In genomic region chr6:32167154-32167760, GRCh38 we compare ENCODE assay signal across 17 cellular contexts. TPM values are rescaled to one million over a fixed set of nuclear protein-coding genes. Genes with fewer than 3 reads are reported as not detected.
DNase-seq lines count a peak whose midpoint lies in the region; ATAC-seq and TF ChIP-seq lines count a peak whose summit lies in the region.
"Had no signal": no experiment of that assay in that cellular context is flagged by ENCODE, and none has a peak within 500 bp of the region (broad histone marks: within the 10 kb centered on the region; RNA-seq: fewer than 3 reads in every experiment).

No MANE protein-coding gene starts in this region.

- in situ Hi-C loops in ACHN (cut with HindIII; ENCODE audit: low pct_ligation_motif_present, low pct_unique_long_range_greater_than_20kb, low sequenced_read_pairs) (no loop called here), G401 (cut with HindIII; ENCODE audit: low sequenced_read_pairs) (no loop called here)

- TF ChIP-seq CTCF in coronary artery (IDR thresholded peaks at IDR 0.05), result no peak
- TF ChIP-seq CTCF in nephron progenitor cell (IDR thresholded peaks at IDR 0.05), result no peak

- no peak overlapping the region for H3K27ac ChIP-seq in CD4-positive, CD25-positive, alpha-beta regulatory T cell (ENCODE audit: insufficient read depth, low read length, poor library complexity, severe bottlenecking)
- peak overlapping the region in 1 of 2 donors; percentile 45 for H3K27ac ChIP-seq in coronary artery
- H3K27ac ChIP-seq: ascending aorta, SJCRH30 had no signal

- H3K27me3 ChIP-seq in CD4-positive, CD25-positive, alpha-beta regulatory T cell (ENCODE audit: control insufficient read depth, insufficient read depth, low read length), result no peaks in the 10 kb centered on the region
- H3K27me3 ChIP-seq: ascending aorta, SJCRH30, upper lobe of left lung had no signal

- peaks cover 39% of the 10 kb centered on the region for H3K36me3 Mint-ChIP-seq in CD4-positive, CD25-positive, alpha-beta regulatory T cell
- peaks cover 71% of the 10 kb centered on the region for H3K36me3 Mint-ChIP-seq in nephron progenitor cell (ENCODE audit: low read depth)

- ATAC-seq in CD4-positive, CD25-positive, alpha-beta regulatory T cell (ENCODE audit: low read depth in 2 of 2), result no peak
- ATAC-seq in HG03097 (IDR thresholded peaks at IDR 0.05; ENCODE audit: low FRiP score, unreplicated experiment), result no peak

- DNase-seq in CD4-positive, CD25-positive, alpha-beta regulatory T cell, result no peak
- peak; percentile 68 for DNase-seq in coronary artery (ENCODE audit: low spot score)
- no peak for DNase-seq in nephron progenitor cell
- DNase-seq in germinal center (ENCODE audit: low spot score), result no peak
- DNase-seq in ACHN, result no peak
- no peak for DNase-seq in G401 (ENCODE audit: low spot score)
- DNase-seq: activated CD4-positive, alpha-beta T cell treated with anti-CD3 and anti-CD28 coated beads, Interleukin-2, amount 50 U/mL, for 48 hours; dermis blood vessel endothelial cell; naive B cell; NCI-H1105; NCI-H2227 treated with DMSO at 0.1 percent for 48 hours; SJCRH30; stimulated activated CD4-positive, alpha-beta T cell treated with anti-CD3 and anti-CD28 coated beads, Interleukin-1b, Interleukin-23, amount 100 ng/mL, for 48 hours had no signal

- H3K27ac Mint-ChIP-seq in CD4-positive, CD25-positive, alpha-beta regulatory T cell, result peak overlapping the region in 2 of 3 donors; percentile 22 to 87
- peak overlapping the region; percentile 94 for H3K27ac Mint-ChIP-seq in nephron progenitor cell

- no peaks in the 10 kb centered on the region for H3K27me3 Mint-ChIP-seq in CD4-positive, CD25-positive, alpha-beta regulatory T cell
- H3K27me3 Mint-ChIP-seq in nephron progenitor cell (ENCODE audit: low read depth, poor library complexity), result no peaks in the 10 kb centered on the region
- H3K27me3 Mint-ChIP-seq: naive B cell had no signal

- H3K4me1 Mint-ChIP-seq in CD4-positive, CD25-positive, alpha-beta regulatory T cell, result peaks cover 0 to 20% (median under 1%) of the 10 kb centered on the region in 4 donors
- H3K4me1 Mint-ChIP-seq in nephron progenitor cell, result peaks cover 17% of the 10 kb centered on the region

- H3K36me3 ChIP-seq in CD4-positive, CD25-positive, alpha-beta regulatory T cell (ENCODE audit: control insufficient read depth, insufficient read depth, low read length), result peaks cover 16% of the 10 kb centered on the region
- 0 out of 2 replicates have a peak, but pooled peaks cover 9% of the 10 kb centered on the region for H3K36me3 ChIP-seq in ES-I3 (ENCODE audit: insufficient read depth, low read length)

- no peaks in the 10 kb centered on the region for H3K9me3 Mint-ChIP-seq in CD4-positive, CD25-positive, alpha-beta regulatory T cell
- no peaks in the 10 kb centered on the region for H3K9me3 Mint-ChIP-seq in nephron progenitor cell

- peak overlapping the region; percentile 27; the same call in 1 of the 2 replicates for H3K9ac ChIP-seq in ES-I3 (ENCODE audit: low read depth, low read length)

- no peak overlapping the region for H3K4me3 ChIP-seq in CD4-positive, CD25-positive, alpha-beta regulatory T cell (ENCODE audit: low read depth, low read length)
- no peak overlapping the region for H3K4me3 ChIP-seq in coronary artery
- H3K4me3 ChIP-seq: ascending aorta, SJCRH30, upper lobe of left lung had no signal

- no peak overlapping the region for H3K4me3 Mint-ChIP-seq in CD4-positive, CD25-positive, alpha-beta regulatory T cell
- no peak overlapping the region for H3K4me3 Mint-ChIP-seq in nephron progenitor cell

- H3K4me1 ChIP-seq in CD4-positive, CD25-positive, alpha-beta regulatory T cell (ENCODE audit: control insufficient read depth, insufficient read depth, low read length, poor library complexity, severe bottlenecking), result no peaks in the 10 kb centered on the region
- peaks cover 10% of the 10 kb centered on the region; the same call in 1 of the 2 replicates for H3K4me1 ChIP-seq in ES-I3 (ENCODE audit: insufficient read depth, low read length)
- H3K4me1 ChIP-seq: ascending aorta, SJCRH30 had no signal

- no peaks in the 10 kb centered on the region for H3K9me3 ChIP-seq in CD4-positive, CD25-positive, alpha-beta regulatory T cell (ENCODE audit: control insufficient read depth in 2 of 2, low read length in 2 of 2)
- no peaks in the 10 kb centered on the region for H3K9me3 ChIP-seq in ES-I3 (ENCODE audit: control insufficient read depth, insufficient read depth, low read length)
- H3K9me3 ChIP-seq: ascending aorta, SJCRH30, upper lobe of left lung had no signal

RNA-seq across cellular contexts. Expression of gene EGFL8, which starts 2.9 kb away (rescaled TPM):
- 9.9 TPM for total RNA-seq in CD4-positive, CD25-positive, alpha-beta regulatory T cell
- under 1 TPM in 1 of 4 donors, not detected in 3; 0.60 TPM for polyA plus RNA-seq in CD4-positive, CD25-positive, alpha-beta regulatory T cell
- total RNA-seq in G401 (2014; rRNA removed; shearing (Covaris generic)), result 12.9 and 16.5 TPM in 2 replicates

RNA-seq across cellular contexts. Expression of gene AGPAT1, which starts 8.6 kb away (rescaled TPM):
- total RNA-seq in CD4-positive, CD25-positive, alpha-beta regulatory T cell, result 23.9 TPM
- polyA plus RNA-seq in CD4-positive, CD25-positive, alpha-beta regulatory T cell, result 10 to 100 TPM; 11.8 to 15.2 (median 14.3) TPM
- 75.4 and 80.4 TPM in 2 replicates for total RNA-seq in G401 (2014; rRNA removed; shearing (Covaris generic))

RNA-seq across cellular contexts. Expression of gene RNF5, which starts 10.9 kb away (rescaled TPM):
- total RNA-seq in CD4-positive, CD25-positive, alpha-beta regulatory T cell, result 30.0 TPM
- polyA plus RNA-seq in CD4-positive, CD25-positive, alpha-beta regulatory T cell, result 100 to 1,000 TPM; 117 to 135 (median 131) TPM
- total RNA-seq in G401 (2014; rRNA removed; shearing (Covaris generic)), result 122 and 128 TPM in 2 replicates

RNA-seq across cellular contexts. Expression of gene PPT2, which starts 13.3 kb away (rescaled TPM):
- 4.8 TPM for total RNA-seq in CD4-positive, CD25-positive, alpha-beta regulatory T cell
- polyA plus RNA-seq in CD4-positive, CD25-positive, alpha-beta regulatory T cell, result 1 to 10 TPM; 3.1 to 6.2 (median 5.4) TPM
- total RNA-seq in G401 (2014; rRNA removed; shearing (Covaris generic)), result 37.3 and 38.5 TPM in 2 replicates

RNA-seq across cellular contexts. Expression of gene PRRT1, which starts 15.5 kb away (rescaled TPM):
- 0.39 TPM for total RNA-seq in CD4-positive, CD25-positive, alpha-beta regulatory T cell
- under 1 TPM in 3 of 4 donors, not detected in 1; 0.13 to 0.55 (median 0.18) TPM for polyA plus RNA-seq in CD4-positive, CD25-positive, alpha-beta regulatory T cell
- 0.51 TPM in 1 of 2 replicates, not detected in the other for total RNA-seq in G401 (2014; rRNA removed; shearing (Covaris generic))
- total RNA-seq: dermis blood vessel endothelial cell had no signal
